In the genomic region with DNA sequence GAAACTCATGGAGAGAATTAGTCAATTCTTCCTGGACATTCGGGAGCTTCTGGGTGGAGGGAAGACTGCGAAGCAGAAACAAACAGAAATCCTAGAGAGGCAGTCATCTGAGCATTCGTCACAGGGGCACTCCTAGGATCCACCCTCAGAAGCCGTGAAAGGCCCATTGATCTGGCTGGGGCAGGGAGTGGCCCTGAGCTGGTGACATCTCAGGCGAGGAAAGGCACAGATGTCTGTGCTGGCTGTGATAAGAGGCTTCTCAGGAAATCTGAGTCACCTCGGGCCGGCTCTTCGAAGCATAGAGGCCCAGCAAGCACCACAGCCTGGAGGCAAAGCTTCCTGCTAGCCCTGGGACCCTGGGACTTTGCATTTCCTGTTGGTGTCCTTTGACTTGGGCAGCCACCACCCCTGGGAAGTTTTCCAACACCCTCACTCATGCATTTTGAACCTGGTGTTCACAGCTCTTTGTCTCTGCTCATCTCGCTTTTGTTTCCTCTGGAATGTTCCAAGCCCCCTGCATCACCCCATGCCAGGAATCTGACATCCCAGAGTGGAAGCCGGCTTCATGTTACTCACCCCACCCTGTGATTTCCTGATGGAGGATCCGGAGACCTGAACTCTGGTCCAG, we compare ENCODE assay signal across 9 cellular contexts. TPM values are rescaled to one million over a fixed set of nuclear protein-coding genes. Genes with fewer than 3 reads are reported as not detected.
DNase-seq lines count a peak whose midpoint lies in the region; ATAC-seq and TF ChIP-seq lines count a peak whose summit lies in the region.
"Had no signal": no experiment of that assay in that cellular context is flagged by ENCODE, and none has a peak within 500 bp of the region (broad histone marks: within the 10 kb centered on the region; RNA-seq: fewer than 3 reads in every experiment).

No MANE protein-coding gene starts in this region.

- no peak overlapping the region for H3K4me3 ChIP-seq in astrocyte of the spinal cord (ENCODE audit: low read depth, low read length)
- no peak overlapping the region for H3K4me3 ChIP-seq in iPS-18a (ENCODE audit: low read length)

- H3K27me3 ChIP-seq in iPS-18a (ENCODE audit: control insufficient read depth, insufficient read depth, low read length): no peaks in the 10 kb centered on the region

- DNase-seq in activated naive CD4-positive, alpha-beta T cell treated with anti-CD3 and anti-CD28 coated beads for 36 hours: peak; percentile 18
- no peak for DNase-seq in activated naive CD4-positive, alpha-beta T cell treated with Interleukin-2 at 50 U/mL for 16 hours
- peak; percentile 62 for DNase-seq in astrocyte of the spinal cord (ENCODE audit: low read depth, low spot score)
- DNase-seq in stimulated activated CD8-positive, alpha-beta memory T cell treated with anti-CD3 and anti-CD28 coated beads, Interleukin-7, amount 100 ng/mL, for 48 hours (ENCODE audit: extremely low read depth in 1 of 2, low read depth in 1 of 2): peak; percentile 11 to 54
- DNase-seq in DMS 273 treated with DMSO at 0.1 percent for 48 hours (lab: John Stamatoyannopoulos, UW): no peak
- no peak for DNase-seq in effector CD8-positive, alpha-beta T cell (lab: John Stamatoyannopoulos, UW)
- DNase-seq: DND-41 had no signal

- intact Hi-C loops in activated naive CD4-positive, alpha-beta T cell treated with anti-CD3 and anti-CD28 coated beads for 36 hours (cut with micrococcal nuclease): no loop called here

- CTCF ChIA-PET in activated naive CD4-positive, alpha-beta T cell treated with anti-CD3 and anti-CD28 coated beads for 36 hours (lab: Charles Lee): interaction anchor here (1.8 kb wide), 1 partner anchor 233 kb away, joined by 4 read pairs; no protein-coding TSS in a partner anchor

- peak overlapping the region; percentile 56 for H3K27ac ChIP-seq in iPS-18a (ENCODE audit: low read length)

- in situ Hi-C loops in astrocyte of the spinal cord (cut with HindIII; ENCODE audit: low sequenced_read_pairs): no loop called here

- H3K27ac Mint-ChIP-seq in activated naive CD4-positive, alpha-beta T cell treated with anti-CD3 and anti-CD28 coated beads for 36 hours: no peak overlapping the region

- H3K27me3 Mint-ChIP-seq in activated naive CD4-positive, alpha-beta T cell treated with anti-CD3 and anti-CD28 coated beads for 36 hours (ENCODE audit: low read depth): no peaks in the 10 kb centered on the region

- no peak for TF ChIP-seq CTCF in astrocyte of the spinal cord (IDR thresholded peaks at IDR 0.05; ENCODE audit: low read depth, low read length)

- ATAC-seq in GM18511 (IDR thresholded peaks at IDR 0.05; ENCODE audit: unreplicated experiment): no peak

- H3K36me3 Mint-ChIP-seq in activated naive CD4-positive, alpha-beta T cell treated with anti-CD3 and anti-CD28 coated beads for 36 hours (ENCODE audit: low read depth): peaks cover 5% of the 10 kb centered on the region

- no peaks in the 10 kb centered on the region for H3K9me3 ChIP-seq in iPS-18a (ENCODE audit: control insufficient read depth, low read depth, low read length)

- no peak overlapping the region for H3K9ac ChIP-seq in iPS-18a (ENCODE audit: low read length)

- no peak overlapping the region for H3K4me3 Mint-ChIP-seq in activated naive CD4-positive, alpha-beta T cell treated with anti-CD3 and anti-CD28 coated beads for 36 hours

- H3K36me3 ChIP-seq in iPS-18a (ENCODE audit: control insufficient read depth, low read depth, low read length): peaks cover 2% of the 10 kb centered on the region

- H3K9me3 Mint-ChIP-seq in activated naive CD4-positive, alpha-beta T cell treated with anti-CD3 and anti-CD28 coated beads for 36 hours: no peaks in the 10 kb centered on the region

- H3K4me1 Mint-ChIP-seq in activated naive CD4-positive, alpha-beta T cell treated with anti-CD3 and anti-CD28 coated beads for 36 hours (ENCODE audit: low read depth): no peaks in the 10 kb centered on the region

- H3K4me1 ChIP-seq in iPS-18a (ENCODE audit: control insufficient read depth, low read depth, low read length): peaks cover 14% of the 10 kb centered on the region

RNA-seq across cellular contexts. Expression of gene CDRT4, which starts 23.3 kb away (rescaled TPM):
- total RNA-seq in activated naive CD4-positive, alpha-beta T cell treated with anti-CD3 and anti-CD28 coated beads for 36 hours: 1 to 10 TPM; 1.0 TPM

Comparison
In these comparisons a context has a peak if more than half of its experiments do, and no peak if none do; other contexts are left out.
1. DNase-seq: peak in activated naive CD4-positive, alpha-beta T cell treated with anti-CD3 and anti-CD28 coated beads for 36 hours (single experiment), astrocyte of the spinal cord (single experiment) and stimulated activated CD8-positive, alpha-beta memory T cell treated with anti-CD3 and anti-CD28 coated beads, Interleukin-7, amount 100 ng/mL, for 48 hours (2 of 2); none in activated naive CD4-positive, alpha-beta T cell treated with Interleukin-2 at 50 U/mL for 16 hours (single experiment), DMS 273 treated with DMSO at 0.1 percent for 48 hours (single experiment) and effector CD8-positive, alpha-beta T cell (single experiment).